ENCODE assay signal across 1 cellular context in genomic region chr12:46354799-46355194, GRCh38.
TF ChIP-seq lines count a peak whose summit lies in the region.

No MANE protein-coding gene starts in this region.

TF ChIP-seq in HCT116, 20 proteins besides CTCF, POLR2A, EP300 and RAD21 (continued from another document):
- TF ChIP-seq REST (IDR thresholded peaks at IDR 0.05; ENCODE audit: low read depth) (no peak), CBX3 (IDR thresholded peaks at IDR 0.05; ENCODE audit: low read depth) (no peak), ELF1 (IDR thresholded peaks at IDR 0.05; ENCODE audit: borderline replicate concordance, low read depth) (no peak), FOSL1 (IDR thresholded peaks at IDR 0.05; ENCODE audit: low read depth) (no peak), SP1 (IDR thresholded peaks at IDR 0.05; ENCODE audit: low read depth) (no peak)
